In the genomic region with DNA sequence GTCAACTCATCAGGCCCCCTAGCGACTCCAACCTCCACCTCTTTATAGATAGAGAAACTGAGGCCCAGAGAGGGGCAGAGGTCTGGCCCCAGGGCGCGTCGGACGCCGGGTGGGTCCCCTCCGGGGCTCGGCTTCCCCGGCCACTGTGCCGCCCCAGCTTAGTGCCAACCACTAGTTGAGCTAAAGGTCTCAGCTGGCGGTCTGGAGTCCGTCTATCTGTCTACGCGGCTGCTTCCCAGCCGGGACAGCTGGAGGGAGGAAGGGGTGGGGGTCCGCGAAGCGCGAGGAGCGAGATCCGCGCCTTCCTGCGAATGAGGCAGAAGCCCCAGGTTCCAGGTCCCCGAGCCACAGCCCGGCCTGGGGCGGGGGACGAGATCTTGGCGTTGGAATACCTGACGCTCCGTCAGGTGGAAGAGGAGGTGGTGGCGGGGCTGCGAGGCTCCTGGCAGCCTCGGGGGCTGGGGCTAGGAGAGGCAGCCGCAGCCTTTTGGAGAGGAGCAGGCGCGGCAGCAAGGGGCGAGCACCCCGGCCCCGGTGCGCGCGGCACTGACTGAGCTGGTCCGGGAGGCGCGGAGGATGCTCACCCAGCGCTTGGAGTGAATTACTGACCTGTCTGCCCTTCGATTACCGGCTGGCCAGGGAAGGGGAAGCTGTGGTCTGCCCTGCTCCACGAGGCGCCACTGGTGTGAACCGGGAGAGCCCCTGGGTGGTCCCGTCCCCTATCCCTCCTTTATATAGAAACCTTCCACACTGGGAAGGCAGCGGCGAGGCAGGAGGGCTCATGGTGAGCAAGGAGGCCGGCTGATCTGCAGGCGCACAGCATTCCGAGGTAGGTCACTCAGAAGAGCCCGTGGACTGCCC, we compare ENCODE assay signal across 9 cellular contexts. TPM values are rescaled to one million over a fixed set of nuclear protein-coding genes. Genes with fewer than 3 reads are reported as not detected.
DNase-seq lines count a peak whose midpoint lies in the region; FAIRE-seq and TF ChIP-seq lines count a peak whose summit lies in the region.
"Had no signal": no experiment of that assay in that cellular context is flagged by ENCODE, and none has a peak within 500 bp of the region (broad histone marks: within the 10 kb centered on the region; RNA-seq: fewer than 3 reads in every experiment).

No MANE protein-coding gene starts in this region.

- H3K79me2 ChIP-seq in endothelial cell of umbilical vein (ENCODE audit: control insufficient read depth, insufficient read depth, low read length) = no peaks in the 10 kb centered on the region

- CTCF ChIA-PET in endothelial cell of umbilical vein (lab: Charles Lee) = interaction anchor here (0.8 to 1.7 kb wide), 5 partner anchors 13 to 141 kb away, joined by 3 to 5 read pairs (median 3); a partner anchor contains a TSS

- 31% methylated on average over 49 of the region's 58 CpGs; no CpG with 5 or more reads in 1 of the 2 donors for WGBS in transverse colon (ENCODE audit: low coverage in 1 of 2), 2 donors

- in situ Hi-C loops in transverse colon (cut with MboI; ENCODE audit: low pct_ligation_motif_present in 1 of 4, low pct_unique_long_range_greater_than_20kb in 1 of 4, low sequenced_read_pairs in 3 of 4) = no loop called here

- TF ChIP-seq EP300 in transverse colon (IDR thresholded peaks at IDR 0.05; ENCODE audit: low read depth) = no peak

- no peaks in the 10 kb centered on the region for H3K36me3 ChIP-seq in endothelial cell of umbilical vein (ENCODE audit: control insufficient read depth in 2 of 2, extremely low read depth in 1 of 2, insufficient read depth in 2 of 2, low read length in 2 of 2)
- H3K36me3 ChIP-seq in muscle layer of colon (ENCODE audit: insufficient read depth, low read length) = no peaks in the 10 kb centered on the region
- no peaks in the 10 kb centered on the region for H3K36me3 ChIP-seq in transverse colon

- BruUV-seq in endothelial cell of umbilical vein (replicated peaks; lab: Mats Ljungman, UMichigan) = no TSS peak

- peak overlapping the region; percentile 66 for H3K4me2 ChIP-seq in endothelial cell of umbilical vein (ENCODE audit: insufficient read depth, low read length)

- FAIRE-seq in endothelial cell of umbilical vein (lab: Jason Lieb, UNC) (no peak), GM19239 (lab: Jason Lieb, UNC) (no peak)
- FAIRE-seq: H54 had no signal

- H3K9me3 ChIP-seq in endothelial cell of umbilical vein (replicated peaks; ENCODE audit: control insufficient read depth, insufficient read depth, low read length) = no peaks in the 10 kb centered on the region
- H3K9me3 ChIP-seq in muscle layer of colon (ENCODE audit: low read length) = no peaks in the 10 kb centered on the region
- H3K9me3 ChIP-seq in transverse colon = no peaks in the 10 kb centered on the region

- POLR2A ChIA-PET in endothelial cell of umbilical vein (lab: Charles Lee) = interaction anchor here (0.6 kb wide), 1 partner anchor 216 kb away, joined by 4 read pairs; no protein-coding TSS in a partner anchor

- dilution Hi-C loops in endothelial cell of umbilical vein (cut with MboI; ENCODE audit: extremely low pct_ligation_motif_present, low sequenced_read_pairs) = no loop called here

- H3K4me1 ChIP-seq in endothelial cell of umbilical vein (ENCODE audit: control insufficient read depth, extremely low read depth, insufficient read depth, low read length) (peaks cover 8% of the 10 kb centered on the region), muscle layer of colon (ENCODE audit: insufficient read depth, low read length) (peaks cover 34% of the 10 kb centered on the region), transverse colon (peaks cover 3 to 16% (median 12%) of the 10 kb centered on the region in 4 donors)

- intact Hi-C loops in endothelial cell of umbilical vein (cut with micrococcal nuclease) (loop anchor here (1.0 kb wide), 1 partner anchor 16 kb away; no protein-coding TSS in a partner anchor), transverse colon (cut with DNase I; ENCODE audit: low total_unique reads) (loop anchor here (10.0 kb wide), 1 partner anchor 48 kb away; no protein-coding TSS in a partner anchor)

- H3K27ac ChIP-seq in endothelial cell of umbilical vein (ENCODE audit: insufficient read depth, low read depth, low read length) (no peak overlapping the region), muscle layer of colon (ENCODE audit: low read depth, low read length) (peak overlapping the region; percentile 81), transverse colon (peak overlapping the region; percentile 60 to 78 (median 70))

- no peak for TF ChIP-seq CTCF in endothelial cell of umbilical vein (IDR thresholded peaks at IDR 0.05; ENCODE audit: extremely low read depth in 1 of 2, insufficient read depth in 1 of 2, low read depth in 1 of 2, low read length in 2 of 2)
- no peak for TF ChIP-seq CTCF in transverse colon (IDR thresholded peaks at IDR 0.05)

- H3K9ac ChIP-seq in endothelial cell of umbilical vein (replicated peaks; ENCODE audit: extremely low read depth, insufficient read depth, low read length) (no peak overlapping the region), muscle layer of colon (ENCODE audit: low read length) (peak overlapping the region; percentile 49)

- H3K4me3 ChIP-seq in endothelial cell of umbilical vein (replicated peaks in 1 of 3; ENCODE audit: insufficient read depth in 1 of 3, low read depth in 1 of 3, low read length in 3 of 3) (peak overlapping the region in 2 of 3 experiments; percentile 30 to 47), muscle layer of colon (ENCODE audit: low read depth in 1 of 2, low read length in 2 of 2) (peak overlapping the region; percentile 74 to 89), transverse colon (peak overlapping the region; percentile 49 to 65 (median 58))

- H3K9me1 ChIP-seq in endothelial cell of umbilical vein (replicated peaks; ENCODE audit: control insufficient read depth, extremely low read depth, insufficient read depth, low read length) = no peaks in the 10 kb centered on the region

- peak overlapping the region; percentile 52 for H2AFZ ChIP-seq in endothelial cell of umbilical vein (ENCODE audit: low read depth, low read length)

- no peak for TF ChIP-seq POLR2A in endothelial cell of umbilical vein (IDR thresholded peaks at IDR 0.05; ENCODE audit: low read depth, low read length)
- TF ChIP-seq POLR2A in transverse colon (IDR thresholded peaks at IDR 0.05) = no peak

- peaks cover 6 to 31% of the 10 kb centered on the region in 2 experiments for H3K27me3 ChIP-seq in endothelial cell of umbilical vein (ENCODE audit: control insufficient read depth in 2 of 2, insufficient read depth in 2 of 2, low read length in 2 of 2)
- no peaks in the 10 kb centered on the region for H3K27me3 ChIP-seq in muscle layer of colon (ENCODE audit: control insufficient read depth in 1 of 2, insufficient read depth in 2 of 2, low read length in 2 of 2)
- H3K27me3 ChIP-seq in transverse colon = peaks cover 41% of the 10 kb centered on the region

- H4K20me1 ChIP-seq in endothelial cell of umbilical vein (replicated peaks; ENCODE audit: control insufficient read depth, extremely low read depth, insufficient read depth, low read length) = no peaks in the 10 kb centered on the region

- peak; percentile 52 for DNase-seq in activated CD8-positive, alpha-beta memory T cell treated with anti-CD3 and anti-CD28 coated beads, Interleukin-2, amount 50 U/mL, for 48 hours
- no peak for DNase-seq in activated CD8-positive, alpha-beta memory T cell treated with anti-CD3 and anti-CD28 coated beads, Interleukin-2, amount 50 U/mL, for 4 hours
- no peak for DNase-seq in endothelial cell of umbilical vein (ENCODE audit: low read depth, low spot score)
- DNase-seq in transverse colon = no peak
- no peak for DNase-seq in HuH-7 (ENCODE audit: low spot score)
- DNase-seq in GM19239 (ENCODE audit: insufficient read length, low spot score) = no peak
- DNase-seq in EL = no peak

TF ChIP-seq in endothelial cell of umbilical vein, 7 proteins besides CTCF, POLR2A, EP300 and RAD21:
- no peak for TF ChIP-seq EZH2 (IDR thresholded peaks at IDR 0.05; ENCODE audit: borderline replicate concordance, low read depth, low read length, severe bottlenecking)
- no peak for TF ChIP-seq GATA2 (IDR thresholded peaks at IDR 0.05; ENCODE audit: insufficient read depth, insufficient read length, low read depth, low read length)
- no peak for TF ChIP-seq FOS (IDR thresholded peaks at IDR 0.05; ENCODE audit: borderline replicate concordance, insufficient read depth, low read length)
- no peak for TF ChIP-seq JUN (IDR thresholded peaks at IDR 0.05; ENCODE audit: borderline replicate concordance, insufficient read depth, insufficient read length, low read depth)
- TF ChIP-seq MYC (IDR thresholded peaks at IDR 0.05; ENCODE audit: low read depth, low read length) = no peak
- TF ChIP-seq, protein P1, sequence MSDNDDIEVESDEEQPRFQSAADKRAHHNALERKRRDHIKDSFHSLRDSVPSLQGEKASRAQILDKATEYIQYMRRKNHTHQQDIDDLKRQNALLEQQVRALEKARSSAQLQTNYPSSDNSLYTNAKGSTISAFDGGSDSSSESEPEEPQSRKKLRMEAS (IDR thresholded peaks at IDR 0.05; ENCODE audit: insufficient read depth, insufficient read length) = no peak
- TF ChIP-seq POLR2AphosphoS5 (IDR thresholded peaks at IDR 0.05; ENCODE audit: insufficient read depth, low read depth, low read length) = no peak

RNA-seq across cellular contexts. Expression of a gene that starts 0.9 kb away (rescaled TPM):
- total RNA-seq in endothelial cell of umbilical vein = 1.5 and 2.0 TPM in 2 replicates
- polyA plus RNA-seq in endothelial cell of umbilical vein = 1.3 and 1.4 TPM in 2 replicates
- 0.71 and 0.76 TPM in 2 replicates for polyA plus RNA-seq in endothelial cell of umbilical vein (2011; cell fraction: cytosol; rRNA removed)
- polyA plus RNA-seq in endothelial cell of umbilical vein (2011; cell fraction: nucleus; rRNA removed) = 2.8 and 3.1 TPM in 2 replicates
- 1.4 and 2.1 TPM in 2 replicates for polyA plus RNA-seq in endothelial cell of umbilical vein (2012)
- polyA minus RNA-seq in endothelial cell of umbilical vein = 0.28 and 0.92 TPM in 2 replicates
- polyA minus RNA-seq in endothelial cell of umbilical vein (2011; cell fraction: cytosol; rRNA and poly(A)+ RNA removed) = not detected
- polyA minus RNA-seq in endothelial cell of umbilical vein (2011; cell fraction: nucleus; rRNA and poly(A)+ RNA removed) = 0.77 and 0.87 TPM in 2 replicates
- 10 to 100 TPM; 29.4 to 43.6 (median 35.6) TPM for total RNA-seq in transverse colon

Comparison
In these comparisons a context has a peak if more than half of its experiments do, and no peak if none do; other contexts are left out.
1. RNA of a gene that starts 0.9 kb away (total RNA-seq): 29.4 to 43.6 TPM in transverse colon; 1.5 to 2.0 TPM in endothelial cell of umbilical vein; every median in the first group is over 10 times any median in the second.
2. Peak in every context shown above with its lines, with median percentiles within 50 percentile points of each other: H3K4me3 ChIP-seq.